ENCODE assay signal across 8 cellular contexts in genomic region chr20:37192137-37192854, GRCh38. TPM values are rescaled to one million over a fixed set of nuclear protein-coding genes. Genes with fewer than 3 reads are reported as not detected.
DNase-seq lines count a peak whose midpoint lies in the region; ATAC-seq and TF ChIP-seq lines count a peak whose summit lies in the region.

No MANE protein-coding gene starts in this region.

- H3K4me1 Mint-ChIP-seq in activated naive CD8-positive, alpha-beta T cell treated with anti-CD3 and anti-CD28 coated beads, Interleukin-2, amount 10 ng/mL, durations not matched to agents 7 days and 5 days: peaks cover 56% of the 10 kb centered on the region

- intact Hi-C loops in Right ventricle myocardium superior (cut with DNase I) (loop anchor here (10.0 kb wide), 1 partner anchor 193 kb away; no protein-coding TSS in a partner anchor), psoas muscle (cut with DNase I) (loop anchor here (5.0 kb wide), 2 partner anchors 35 to 190 kb away; no protein-coding TSS in a partner anchor), uterus (cut with DNase I; ENCODE audit: low total_unique reads) (no loop called here)

- H3K27me3 Mint-ChIP-seq in activated naive CD8-positive, alpha-beta T cell treated with anti-CD3 and anti-CD28 coated beads, Interleukin-2, amount 10 ng/mL, durations not matched to agents 7 days and 5 days: no peaks in the 10 kb centered on the region

- H3K9me3 ChIP-seq in psoas muscle (no peaks in the 10 kb centered on the region), uterus (no peaks in the 10 kb centered on the region)

- peak overlapping the region; percentile 56 for H3K27ac Mint-ChIP-seq in activated naive CD8-positive, alpha-beta T cell treated with anti-CD3 and anti-CD28 coated beads, Interleukin-2, amount 10 ng/mL, durations not matched to agents 7 days and 5 days

- TF ChIP-seq CTCF in psoas muscle (IDR thresholded peaks at IDR 0.05) (peak; percentile 92), uterus (IDR thresholded peaks at IDR 0.05) (peak; percentile 79 to 89 (median 86))

- H3K36me3 Mint-ChIP-seq in activated naive CD8-positive, alpha-beta T cell treated with anti-CD3 and anti-CD28 coated beads, Interleukin-2, amount 10 ng/mL, durations not matched to agents 7 days and 5 days: peaks cover 33% of the 10 kb centered on the region

- ATAC-seq in GM18520 (IDR thresholded peaks at IDR 0.05; ENCODE audit: unreplicated experiment) (peak; percentile 47), Right ventricle myocardium superior (ENCODE audit: poor library complexity) (peak; percentile 94), psoas muscle (peak; percentile 86 to 87 (median 86))
- ATAC-seq in activated naive CD8-positive, alpha-beta T cell treated with anti-CD3 and anti-CD28 coated beads, Interleukin-2, amount 10 ng/mL, durations not matched to agents 7 days and 5 days (ENCODE audit: low read depth): peak; percentile 68

- peaks cover 51% of the 10 kb centered on the region for H3K4me1 ChIP-seq in psoas muscle
- H3K4me1 ChIP-seq in uterus: peaks cover 0 to 6% of the 10 kb centered on the region in 2 donors

- DNase-seq in A172 (ENCODE audit: low spot score) (peak; percentile 86), NCI-H1417 (lab: John Stamatoyannopoulos, UW) (peak; percentile 58 to 89 (median 73)), SW480 (ENCODE audit: low spot score) (peak; percentile 77), Right ventricle myocardium superior (peak; percentile 93), psoas muscle (peak; percentile 87 to 93), uterus (peak; percentile 86 to 87)
- DNase-seq in activated naive CD8-positive, alpha-beta T cell treated with anti-CD3 and anti-CD28 coated beads, Interleukin-2, amount 10 ng/mL, durations not matched to agents 7 days and 5 days: peak; percentile 68

- H3K36me3 ChIP-seq in psoas muscle (ENCODE audit: insufficient read depth in 1 of 2, low read depth in 1 of 2): peaks cover 7 to 10% of the 10 kb centered on the region in 2 donors
- no peaks in the 10 kb centered on the region for H3K36me3 ChIP-seq in uterus

- POLR2A ChIA-PET in activated naive CD8-positive, alpha-beta T cell treated with anti-CD3 and anti-CD28 coated beads, Interleukin-2, amount 10 ng/mL, durations not matched to agents 7 days and 5 days (lab: Charles Lee): interaction anchor here (0.6 to 3.8 kb wide), 5 partner anchors 11 to 346 kb away, joined by 3 to 21 read pairs (median 5); partner anchors contain the start of genes MROH8, RBL1 and RPN2

- WGBS in psoas muscle, 3 donors: 21 to 31% (median 28%) methylated on average over 5 of the region's 5 CpGs

- no peak overlapping the region for H3K27ac ChIP-seq in psoas muscle
- no peak overlapping the region for H3K27ac ChIP-seq in uterus

- H3K27me3 ChIP-seq in psoas muscle (ENCODE audit: insufficient read depth in 3 of 3, low read length in 2 of 3): no peaks in the 10 kb centered on the region
- no peaks in the 10 kb centered on the region for H3K27me3 ChIP-seq in uterus

- no peaks in the 10 kb centered on the region for H3K9me3 Mint-ChIP-seq in activated naive CD8-positive, alpha-beta T cell treated with anti-CD3 and anti-CD28 coated beads, Interleukin-2, amount 10 ng/mL, durations not matched to agents 7 days and 5 days

- no peak overlapping the region for H3K4me3 Mint-ChIP-seq in activated naive CD8-positive, alpha-beta T cell treated with anti-CD3 and anti-CD28 coated beads, Interleukin-2, amount 10 ng/mL, durations not matched to agents 7 days and 5 days

- H3K4me3 ChIP-seq in psoas muscle: peak overlapping the region; percentile 15
- no peak overlapping the region for H3K4me3 ChIP-seq in uterus

- TF ChIP-seq POLR2A in uterus (IDR thresholded peaks at IDR 0.05): no peak

RNA-seq across cellular contexts. Expression of gene MROH8, which starts 12.9 kb away (rescaled TPM):
- total RNA-seq in A172 (2014; rRNA removed; shearing (Covaris generic)): 1.3 and 9.3 TPM in 2 replicates
- 1 to 10 TPM; 2.0 to 2.5 TPM for total RNA-seq in activated naive CD8-positive, alpha-beta T cell treated with anti-CD3 and anti-CD28 coated beads, Interleukin-2, amount 10 ng/mL, durations not matched to agents 7 days and 5 days
- total RNA-seq in Right ventricle myocardium superior: 3.8 TPM
- 1 to 10 TPM; 4.1 to 5.5 (median 4.8) TPM for total RNA-seq in psoas muscle
- polyA plus RNA-seq in psoas muscle: 1 to 10 TPM in 2 of 3 donors, under 1 TPM in 1; 0.99 to 3.7 (median 3.4) TPM
- 10 to 100 TPM in 1 of 4 donors, 1 to 10 TPM in 3; 4.4 to 14.1 (median 6.2) TPM for total RNA-seq in uterus

RNA-seq across cellular contexts. Expression of gene RPN2, which starts 13.2 kb away (rescaled TPM):
- total RNA-seq in A172 (2014; rRNA removed; shearing (Covaris generic)): 262 and 264 TPM in 2 replicates
- total RNA-seq in activated naive CD8-positive, alpha-beta T cell treated with anti-CD3 and anti-CD28 coated beads, Interleukin-2, amount 10 ng/mL, durations not matched to agents 7 days and 5 days: 100 to 1,000 TPM; 126 to 135 TPM
- total RNA-seq in Right ventricle myocardium superior (86.0 TPM), psoas muscle (100 to 1,000 TPM in 1 of 4 donors, 10 to 100 TPM in 3; 66.4 to 129 (median 94.2) TPM), uterus (100 to 1,000 TPM in 2 of 4 donors, 10 to 100 TPM in 2; 74.4 to 161 (median 107) TPM)
- 100 to 1,000 TPM in 2 of 3 donors, 10 to 100 TPM in 1; 91.7 to 131 (median 113) TPM for polyA plus RNA-seq in psoas muscle
